9 cellular contexts compared by ENCODE assay signal in the genomic region with DNA sequence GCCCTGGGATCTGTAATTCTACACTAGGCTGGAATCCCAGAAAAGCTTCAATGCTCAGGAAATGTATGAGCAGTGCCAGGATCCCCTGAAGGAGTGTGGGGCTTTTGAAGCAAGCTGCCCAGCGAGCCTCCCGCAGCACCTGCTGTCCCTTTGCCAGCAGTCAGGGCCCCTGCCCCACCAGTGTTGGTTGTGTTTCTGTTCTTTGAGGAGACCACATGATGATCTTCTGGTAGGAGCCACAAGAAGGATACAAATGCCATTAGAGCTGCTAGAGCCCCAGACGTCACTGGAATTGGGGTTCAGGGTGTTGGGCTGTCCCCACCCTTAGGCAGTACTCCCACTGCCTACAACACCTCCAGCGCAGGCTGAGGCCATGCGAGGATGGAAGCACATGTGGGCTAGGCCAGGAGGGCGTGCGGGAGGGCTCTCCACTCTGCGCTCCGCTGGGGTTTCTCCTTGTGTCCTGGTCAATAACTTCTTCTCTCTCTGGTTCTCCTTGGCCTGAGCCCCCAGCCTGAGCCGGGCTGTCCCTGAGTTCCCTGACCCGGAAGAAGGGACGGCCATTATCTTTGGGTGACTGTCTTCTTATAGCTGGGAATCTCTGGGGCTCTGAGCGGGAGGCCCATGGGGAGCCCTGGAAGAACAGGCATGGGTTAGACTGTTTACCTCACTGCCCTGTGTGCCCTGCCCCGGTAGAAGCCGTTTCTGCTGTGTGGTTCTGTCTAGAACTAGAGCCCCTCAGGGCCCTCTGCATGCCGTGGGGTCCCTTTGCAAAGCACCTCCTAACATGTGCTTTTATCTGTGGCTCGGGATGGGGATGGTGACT.
A peak's percentile ranks its signal among the peaks of the same experiment; 100 is the strongest.
DNase-seq lines count a peak whose midpoint lies in the region; ATAC-seq, FAIRE-seq and TF ChIP-seq lines count a peak whose summit lies in the region.
"Had no signal": no experiment of that assay in that cellular context is flagged by ENCODE, and none has a peak within 500 bp of the region (broad histone marks: within the 10 kb centered on the region; RNA-seq: fewer than 3 reads in every experiment).

No MANE protein-coding gene starts in this region.

- peaks cover 0 to 26% of the 10 kb centered on the region in 2 donors for H3K36me3 Mint-ChIP-seq in CD4-positive, alpha-beta memory T cell
- peaks cover 94% of the 10 kb centered on the region for H3K36me3 Mint-ChIP-seq in effector memory CD8-positive, alpha-beta T cell (ENCODE audit: insufficient read depth)
- H3K36me3 Mint-ChIP-seq in osteocyte (ENCODE audit: unreplicated experiment), result no peaks in the 10 kb centered on the region

- no TSS peak for BruUV-seq in Panc1 (replicated peaks; lab: Mats Ljungman, UMichigan)

- H3K4me3 Mint-ChIP-seq in CD4-positive, alpha-beta memory T cell, result peak overlapping the region; percentile 61 to 93 (median 82)
- H3K4me3 Mint-ChIP-seq in effector memory CD8-positive, alpha-beta T cell, result peak overlapping the region; percentile 91 to 99
- H3K4me3 Mint-ChIP-seq in osteocyte (ENCODE audit: unreplicated experiment), result no peak overlapping the region

- POLR2A ChIA-PET in CD4-positive, alpha-beta memory T cell (lab: Charles Lee; ENCODE audit: partially characterized antibody), result interaction anchor here (0.7 to 15.1 kb wide), 5 partner anchors 9 to 30 kb away, joined by 3 to 210 read pairs (median 3); no protein-coding TSS in a partner anchor
- POLR2A ChIA-PET in Panc1 (lab: Charles Lee), result no interaction called here

- DNase-seq in CD4-positive, alpha-beta memory T cell, result peak in 2 of 5 donors; percentile 31 to 64
- DNase-seq in Panc1 (ENCODE audit: low read depth, low spot score) (no peak), osteocyte (ENCODE audit: extremely low spot score, unreplicated experiment) (no peak), D721Med (ENCODE audit: insufficient read length, low spot score) (no peak), hepatic stellate cell (ENCODE audit: low spot score) (no peak), occipital lobe (lab: John Stamatoyannopoulos, UW) (no peak)
- DNase-seq in effector memory CD8-positive, alpha-beta T cell, result no peak

- intact Hi-C loops in CD4-positive, alpha-beta memory T cell (cut with micrococcal nuclease), result no loop called here
- intact Hi-C loops in Panc1 (cut with micrococcal nuclease; ENCODE audit: unreplicated experiment), result no loop called here

- no peaks in the 10 kb centered on the region for H3K27me3 Mint-ChIP-seq in CD4-positive, alpha-beta memory T cell
- H3K27me3 Mint-ChIP-seq in effector memory CD8-positive, alpha-beta T cell, result no peaks in the 10 kb centered on the region
- H3K27me3 Mint-ChIP-seq in osteocyte (ENCODE audit: unreplicated experiment), result no peaks in the 10 kb centered on the region

- no peaks in the 10 kb centered on the region for H3K9me3 ChIP-seq in CD4-positive, alpha-beta memory T cell (ENCODE audit: control insufficient read depth in 1 of 2, low read length in 2 of 2)
- H3K9me3 ChIP-seq in Panc1 (ENCODE audit: control insufficient read depth, insufficient read depth, low read depth, low read length), result no peaks in the 10 kb centered on the region

- TF ChIP-seq CTCF in Panc1 (IDR thresholded peaks at IDR 0.05) (no peak), osteocyte (IDR thresholded peaks at IDR 0.05) (no peak), D721Med (IDR thresholded peaks at IDR 0.05; ENCODE audit: insufficient read depth, missing control alignments) (no peak)

- no peaks in the 10 kb centered on the region for H3K36me3 ChIP-seq in CD4-positive, alpha-beta memory T cell (ENCODE audit: insufficient read depth, low read length)
- no peaks in the 10 kb centered on the region for H3K36me3 ChIP-seq in Panc1 (ENCODE audit: control insufficient read depth, insufficient read depth, low read length)

- CTCF ChIA-PET in CD4-positive, alpha-beta memory T cell (lab: Charles Lee; ENCODE audit: partially characterized antibody), result interaction anchor here (1.3 to 15.7 kb wide), 4 partner anchors 11 to 43 kb away, joined by 3 to 376 read pairs (median 80); no protein-coding TSS in a partner anchor
- CTCF ChIA-PET in Panc1 (lab: Charles Lee), result no interaction called here

- FAIRE-seq in D721Med (lab: Jason Lieb, UNC), result no peak

- peak overlapping the region in 1 of 2 donors; percentile 12 for H3K4me3 ChIP-seq in CD4-positive, alpha-beta memory T cell (ENCODE audit: low read length in 2 of 2)
- H3K4me3 ChIP-seq in Panc1 (ENCODE audit: low read depth in 2 of 2, low read length in 2 of 2), result no peak overlapping the region; a peak in 1 of 4 replicates

- H3K9me3 Mint-ChIP-seq in CD4-positive, alpha-beta memory T cell, result no peaks in the 10 kb centered on the region
- H3K9me3 Mint-ChIP-seq in effector memory CD8-positive, alpha-beta T cell, result no peaks in the 10 kb centered on the region
- H3K9me3 Mint-ChIP-seq in osteocyte (ENCODE audit: unreplicated experiment), result no peaks in the 10 kb centered on the region

- H3K27ac Mint-ChIP-seq in CD4-positive, alpha-beta memory T cell, result peak overlapping the region; percentile 90 to 96 (median 96)
- peak overlapping the region; percentile 90 for H3K27ac Mint-ChIP-seq in effector memory CD8-positive, alpha-beta T cell
- H3K27ac Mint-ChIP-seq in osteocyte (ENCODE audit: unreplicated experiment), result peak overlapping the region; percentile 94

- H3K4me1 ChIP-seq in CD4-positive, alpha-beta memory T cell (ENCODE audit: insufficient read depth, low read length), result peaks cover 100% of the 10 kb centered on the region
- H3K4me1 ChIP-seq in Panc1 (ENCODE audit: control insufficient read depth, insufficient read depth, low read length), result peaks cover 88% of the 10 kb centered on the region

- ATAC-seq in Panc1 (no peak), GM21825 (IDR thresholded peaks at IDR 0.05; ENCODE audit: unreplicated experiment) (no peak)
- ATAC-seq in effector memory CD8-positive, alpha-beta T cell (replicated peaks), result peak; percentile 24
- ATAC-seq: HCT116 had no signal

- H3K27ac ChIP-seq in CD4-positive, alpha-beta memory T cell (ENCODE audit: low read depth, low read length), result peak overlapping the region; percentile 70
- H3K27ac ChIP-seq in Panc1 (ENCODE audit: low read length), result peak overlapping the region; percentile 81

- H3K27me3 ChIP-seq in CD4-positive, alpha-beta memory T cell (ENCODE audit: insufficient read depth, low read length), result no peaks in the 10 kb centered on the region
- no peaks in the 10 kb centered on the region for H3K27me3 ChIP-seq in Panc1 (ENCODE audit: control insufficient read depth, insufficient read depth, low read length)

- in situ Hi-C loops in Panc1 (cut with HindIII; ENCODE audit: low pct_unique_long_range_greater_than_20kb, low sequenced_read_pairs), result no loop called here

- H3K4me1 Mint-ChIP-seq in CD4-positive, alpha-beta memory T cell, result peaks cover 72 to 100% (median 92%) of the 10 kb centered on the region in 4 donors
- peaks cover 85 to 87% of the 10 kb centered on the region in 2 donors for H3K4me1 Mint-ChIP-seq in effector memory CD8-positive, alpha-beta T cell (ENCODE audit: low read depth in 2 of 2)
- peaks cover 88% of the 10 kb centered on the region for H3K4me1 Mint-ChIP-seq in osteocyte (ENCODE audit: unreplicated experiment)
